11 cellular contexts compared by ENCODE assay signal in the genomic region with DNA sequence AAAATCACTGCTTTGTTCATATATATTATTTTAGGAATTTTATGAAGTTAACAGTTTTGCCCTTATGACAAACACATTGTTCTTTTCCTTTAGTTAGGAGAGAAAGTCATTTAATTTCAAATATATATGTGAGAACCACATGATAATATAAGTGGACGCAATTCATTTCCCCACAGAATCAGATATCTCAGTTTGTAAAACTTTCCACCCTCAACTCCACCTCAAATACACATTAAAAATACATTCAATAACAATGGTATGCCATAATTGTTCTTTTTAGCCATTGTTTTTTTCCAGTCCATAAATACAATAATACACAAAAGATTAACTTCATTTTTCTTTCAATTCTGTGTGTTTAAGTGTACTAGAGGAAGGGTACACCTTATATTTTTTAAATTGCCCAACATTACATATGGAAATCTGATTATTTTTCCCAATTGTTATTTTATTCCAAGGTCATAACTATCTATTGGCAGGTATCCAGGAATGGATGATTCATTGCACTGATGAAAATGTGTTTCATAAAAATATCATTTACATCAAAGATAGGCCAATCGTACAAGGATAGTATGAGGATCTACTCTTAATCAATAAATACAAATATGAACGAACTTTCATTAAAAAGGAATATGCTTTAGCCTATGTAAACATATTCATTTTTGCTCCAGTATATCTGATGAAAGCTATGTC.
"Had no signal": no experiment of that assay in that cellular context is flagged by ENCODE, and none has a peak within 500 bp of the region (broad histone marks: within the 10 kb centered on the region; RNA-seq: fewer than 3 reads in every experiment).

No MANE protein-coding gene starts in this region.

- H3K4me3 ChIP-seq: esophagus squamous epithelium, heart right ventricle, neural progenitor cell had no signal

- DNase-seq: activated CD4-positive, alpha-beta T cell treated with anti-CD3 and anti-CD28 coated beads, Interleukin-2, amount 50 U/mL, for 1 hour; activated CD4-positive, CD25-positive, alpha-beta regulatory T cell; activated naive CD4-positive, alpha-beta T cell treated with anti-CD3 and anti-CD28 coated beads, Interleukin-2, amount 50 U/mL, for 16 hours; activated T-cell treated with anti-CD3 and anti-CD28 coated beads for 4 hours; esophagus squamous epithelium; heart right ventricle; kidney glomerular epithelial cell; small intestine; T-helper 1 cell had no signal

- H2AFZ ChIP-seq: neural progenitor cell, parathyroid adenoma had no signal

- H3K36me3 ChIP-seq: esophagus squamous epithelium, heart right ventricle, neural progenitor cell had no signal

- H3K9me3 ChIP-seq: esophagus squamous epithelium, heart right ventricle had no signal

- H3K4me2 ChIP-seq: neural progenitor cell had no signal

- ATAC-seq: heart right ventricle had no signal

- H3K27me3 ChIP-seq: esophagus squamous epithelium, heart right ventricle, neural progenitor cell had no signal

- H3K4me1 ChIP-seq: parathyroid adenoma had no signal

- H3K9ac ChIP-seq: neural progenitor cell, parathyroid adenoma had no signal

- H3K27ac ChIP-seq: esophagus squamous epithelium, heart right ventricle, neural progenitor cell, parathyroid adenoma had no signal

- H3K79me2 ChIP-seq: parathyroid adenoma had no signal

- FAIRE-seq: small intestine had no signal
